Comparison of ENCODE assay signal across 1 cellular context in the genomic region with DNA sequence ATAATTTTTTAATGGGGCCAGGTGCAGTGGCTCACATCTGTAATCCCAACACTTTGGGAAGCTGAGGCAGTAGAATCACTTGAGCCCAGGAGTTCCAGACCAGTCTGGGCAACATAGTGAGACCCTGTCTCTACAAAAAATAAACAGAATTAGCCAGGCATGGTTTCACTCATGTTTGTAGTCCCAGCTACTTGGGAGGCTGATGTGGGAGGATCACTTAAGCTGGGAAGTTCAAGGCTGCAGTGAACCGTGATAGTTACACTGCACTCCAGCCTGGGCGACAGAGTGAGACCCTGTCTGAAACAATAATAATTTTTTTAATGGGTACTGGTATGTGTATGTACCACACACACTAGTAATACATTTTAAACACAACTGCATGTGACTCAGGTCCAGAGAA.
TF ChIP-seq lines count a peak whose summit lies in the region.

No MANE protein-coding gene starts in this region.

TF ChIP-seq in HepG2, 621 proteins besides CTCF, POLR2A, EP300 and RAD21:
- TF ChIP-seq ZNF350 (CRISPR knock-in tag; IDR thresholded peaks at IDR 0.05; ENCODE audit: borderline replicate concordance, low read depth) = no peak
- TF ChIP-seq, protein P1, sequence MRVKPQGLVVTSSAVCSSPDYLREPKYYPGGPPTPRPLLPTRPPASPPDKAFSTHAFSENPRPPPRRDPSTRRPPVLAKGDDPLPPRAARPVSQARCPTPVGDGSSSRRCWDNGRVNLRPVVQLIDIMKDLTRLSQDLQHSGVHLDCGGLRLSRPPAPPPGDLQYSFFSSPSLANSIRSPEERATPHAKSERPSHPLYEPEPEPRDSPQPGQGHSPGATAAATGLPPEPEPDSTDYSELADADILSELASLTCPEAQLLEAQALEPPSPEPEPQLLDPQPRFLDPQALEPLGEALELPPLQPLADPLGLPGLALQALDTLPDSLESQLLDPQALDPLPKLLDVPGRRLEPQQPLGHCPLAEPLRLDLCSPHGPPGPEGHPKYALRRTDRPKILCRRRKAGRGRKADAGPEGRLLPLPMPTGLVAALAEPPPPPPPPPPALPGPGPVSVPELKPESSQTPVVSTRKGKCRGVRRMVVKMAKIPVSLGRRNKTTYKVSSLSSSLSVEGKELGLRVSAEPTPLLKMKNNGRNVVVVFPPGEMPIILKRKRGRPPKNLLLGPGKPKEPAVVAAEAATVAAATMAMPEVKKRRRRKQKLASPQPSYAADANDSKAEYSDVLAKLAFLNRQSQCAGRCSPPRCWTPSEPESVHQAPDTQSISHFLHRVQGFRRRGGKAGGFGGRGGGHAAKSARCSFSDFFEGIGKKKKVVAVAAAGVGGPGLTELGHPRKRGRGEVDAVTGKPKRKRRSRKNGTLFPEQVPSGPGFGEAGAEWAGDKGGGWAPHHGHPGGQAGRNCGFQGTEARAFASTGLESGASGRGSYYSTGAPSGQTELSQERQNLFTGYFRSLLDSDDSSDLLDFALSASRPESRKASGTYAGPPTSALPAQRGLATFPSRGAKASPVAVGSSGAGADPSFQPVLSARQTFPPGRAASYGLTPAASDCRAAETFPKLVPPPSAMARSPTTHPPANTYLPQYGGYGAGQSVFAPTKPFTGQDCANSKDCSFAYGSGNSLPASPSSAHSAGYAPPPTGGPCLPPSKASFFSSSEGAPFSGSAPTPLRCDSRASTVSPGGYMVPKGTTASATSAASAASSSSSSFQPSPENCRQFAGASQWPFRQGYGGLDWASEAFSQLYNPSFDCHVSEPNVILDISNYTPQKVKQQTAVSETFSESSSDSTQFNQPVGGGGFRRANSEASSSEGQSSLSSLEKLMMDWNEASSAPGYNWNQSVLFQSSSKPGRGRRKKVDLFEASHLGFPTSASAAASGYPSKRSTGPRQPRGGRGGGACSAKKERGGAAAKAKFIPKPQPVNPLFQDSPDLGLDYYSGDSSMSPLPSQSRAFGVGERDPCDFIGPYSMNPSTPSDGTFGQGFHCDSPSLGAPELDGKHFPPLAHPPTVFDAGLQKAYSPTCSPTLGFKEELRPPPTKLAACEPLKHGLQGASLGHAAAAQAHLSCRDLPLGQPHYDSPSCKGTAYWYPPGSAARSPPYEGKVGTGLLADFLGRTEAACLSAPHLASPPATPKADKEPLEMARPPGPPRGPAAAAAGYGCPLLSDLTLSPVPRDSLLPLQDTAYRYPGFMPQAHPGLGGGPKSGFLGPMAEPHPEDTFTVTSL (CRISPR knock-in tag; IDR thresholded peaks at IDR 0.05; ENCODE audit: borderline replicate concordance) = 0 out of 2 replicates have a peak, but pooled peaks have one; percentile 24
- TF ChIP-seq HOXD1 (CRISPR knock-in tag; IDR thresholded peaks at IDR 0.05) = no peak
- TF ChIP-seq ZNF121 (CRISPR knock-in tag; IDR thresholded peaks at IDR 0.05) = peak; percentile 84; the same call in 1 of the 2 replicates
- no peak for TF ChIP-seq HNRNPUL1 (IDR thresholded peaks at IDR 0.05; ENCODE audit: low read depth, low read length)
- TF ChIP-seq, protein P2, sequence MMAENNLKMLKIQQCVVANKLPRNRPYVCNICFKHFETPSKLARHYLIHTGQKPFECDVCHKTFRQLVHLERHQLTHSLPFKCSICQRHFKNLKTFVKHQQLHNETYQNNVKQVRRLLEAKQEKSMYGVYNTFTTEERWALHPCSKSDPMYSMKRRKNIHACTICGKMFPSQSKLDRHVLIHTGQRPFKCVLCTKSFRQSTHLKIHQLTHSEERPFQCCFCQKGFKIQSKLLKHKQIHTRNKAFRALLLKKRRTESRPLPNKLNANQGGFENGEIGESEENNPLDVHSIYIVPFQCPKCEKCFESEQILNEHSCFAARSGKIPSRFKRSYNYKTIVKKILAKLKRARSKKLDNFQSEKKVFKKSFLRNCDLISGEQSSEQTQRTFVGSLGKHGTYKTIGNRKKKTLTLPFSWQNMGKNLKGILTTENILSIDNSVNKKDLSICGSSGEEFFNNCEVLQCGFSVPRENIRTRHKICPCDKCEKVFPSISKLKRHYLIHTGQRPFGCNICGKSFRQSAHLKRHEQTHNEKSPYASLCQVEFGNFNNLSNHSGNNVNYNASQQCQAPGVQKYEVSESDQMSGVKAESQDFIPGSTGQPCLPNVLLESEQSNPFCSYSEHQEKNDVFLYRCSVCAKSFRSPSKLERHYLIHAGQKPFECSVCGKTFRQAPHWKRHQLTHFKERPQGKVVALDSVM (CRISPR knock-in tag; IDR thresholded peaks at IDR 0.05) = peak; percentile 69
